8 cellular contexts compared by ENCODE assay signal in the genomic region with DNA sequence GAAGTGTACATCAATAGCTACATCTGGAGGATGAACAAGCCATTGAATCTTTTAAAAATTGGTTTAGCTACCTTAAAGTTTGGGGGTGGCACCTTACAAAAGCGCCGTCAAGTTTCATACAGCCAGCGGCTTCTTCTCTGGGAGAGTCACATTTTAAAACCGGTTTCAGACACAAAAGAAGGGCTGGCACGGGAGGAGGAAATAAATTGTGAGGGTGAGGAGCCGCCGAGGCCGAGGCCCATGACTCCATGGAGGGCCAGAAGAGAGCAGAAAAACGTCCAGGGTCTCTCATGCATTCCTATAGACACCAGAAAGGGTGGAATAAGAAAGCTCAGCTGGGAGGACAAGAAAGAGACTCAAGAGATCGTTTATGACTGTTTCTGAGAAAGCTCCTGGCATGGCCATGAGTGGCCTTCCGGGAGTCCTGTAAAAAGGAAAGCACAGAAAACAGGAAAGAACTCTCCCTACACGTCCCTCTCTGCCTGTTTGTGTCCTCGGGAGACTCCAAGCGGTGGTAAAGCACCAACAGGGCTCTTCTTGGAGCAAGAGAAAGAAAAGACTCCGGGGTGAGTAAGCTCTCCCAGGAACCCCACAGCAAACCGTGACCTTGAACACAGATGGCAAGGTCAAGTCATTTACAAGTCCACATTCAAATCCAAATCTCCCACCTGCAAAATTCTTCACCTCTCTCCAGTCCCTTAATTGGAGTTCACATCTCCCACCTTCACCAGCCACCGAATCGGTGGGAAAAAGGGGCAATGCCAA. TPM values are rescaled to one million over a fixed set of nuclear protein-coding genes. Genes with fewer than 3 reads are reported as not detected.
DNase-seq lines count a peak whose midpoint lies in the region; ATAC-seq, FAIRE-seq and TF ChIP-seq lines count a peak whose summit lies in the region.

No MANE protein-coding gene starts in this region.

- no peak for ATAC-seq in GM18909 (IDR thresholded peaks at IDR 0.05; ENCODE audit: poor library complexity, unreplicated experiment)

- H3K9me3 Mint-ChIP-seq in activated T-helper 1 cell treated with anti-CD3 and anti-CD28 coated beads, Interleukin-12 subunit alpha, Interleukin-12 subunit beta, Interleukin-2, Interleukin-4 antibody, amounts not matched to agents 30 ng/mL and 10 ng/mL and 1 ng/mL, durations not matched to agents 14 hours and 24 hours and 36 hours = no peaks in the 10 kb centered on the region
- no peaks in the 10 kb centered on the region for H3K9me3 Mint-ChIP-seq in neural crest cell

- no peak for DNase-seq in D721Med (ENCODE audit: insufficient read length, low spot score)
- DNase-seq in HuH-7 (ENCODE audit: low spot score) = peak; percentile 61
- no peak for DNase-seq in activated T-helper 1 cell treated with anti-CD3 and anti-CD28 coated beads, Interleukin-12 subunit alpha, Interleukin-12 subunit beta, Interleukin-2, Interleukin-4 antibody, amounts not matched to agents 30 ng/mL and 10 ng/mL and 1 ng/mL, durations not matched to agents 14 hours and 24 hours and 36 hours (ENCODE audit: low spot score)
- peak; percentile 76 for DNase-seq in foreskin melanocyte
- no peak for DNase-seq in neural crest cell (ENCODE audit: low read depth, low spot score)
- no peak for DNase-seq in NCI-H1436 treated with DMSO at 0.1 percent for 48 hours (lab: John Stamatoyannopoulos, UW)
- no peak for DNase-seq in T-helper 9 cell

- H3K4me3 Mint-ChIP-seq in activated T-helper 1 cell treated with anti-CD3 and anti-CD28 coated beads, Interleukin-12 subunit alpha, Interleukin-12 subunit beta, Interleukin-2, Interleukin-4 antibody, amounts not matched to agents 30 ng/mL and 10 ng/mL and 1 ng/mL, durations not matched to agents 14 hours and 24 hours and 36 hours = peak overlapping the region; percentile 86
- H3K4me3 Mint-ChIP-seq in neural crest cell = peak overlapping the region; percentile 94

- peak; percentile 18 for TF ChIP-seq CTCF in D721Med (IDR thresholded peaks at IDR 0.05; ENCODE audit: insufficient read depth, missing control alignments)
- TF ChIP-seq CTCF in neural crest cell (conservative IDR thresholded peaks at IDR 0.05) = no peak

- peaks cover 20% of the 10 kb centered on the region for H3K27me3 Mint-ChIP-seq in activated T-helper 1 cell treated with anti-CD3 and anti-CD28 coated beads, Interleukin-12 subunit alpha, Interleukin-12 subunit beta, Interleukin-2, Interleukin-4 antibody, amounts not matched to agents 30 ng/mL and 10 ng/mL and 1 ng/mL, durations not matched to agents 14 hours and 24 hours and 36 hours (ENCODE audit: insufficient read depth)
- H3K27me3 Mint-ChIP-seq in neural crest cell (ENCODE audit: low read depth) = peaks cover 54% of the 10 kb centered on the region

- H3K4me1 Mint-ChIP-seq in activated T-helper 1 cell treated with anti-CD3 and anti-CD28 coated beads, Interleukin-12 subunit alpha, Interleukin-12 subunit beta, Interleukin-2, Interleukin-4 antibody, amounts not matched to agents 30 ng/mL and 10 ng/mL and 1 ng/mL, durations not matched to agents 14 hours and 24 hours and 36 hours (ENCODE audit: low read depth) = peaks cover 51% of the 10 kb centered on the region
- peaks cover 33% of the 10 kb centered on the region for H3K4me1 Mint-ChIP-seq in neural crest cell

- intact Hi-C loops in activated T-helper 1 cell treated with anti-CD3 and anti-CD28 coated beads, Interleukin-12 subunit alpha, Interleukin-12 subunit beta, Interleukin-2, Interleukin-4 antibody, amounts not matched to agents 30 ng/mL and 10 ng/mL and 1 ng/mL, durations not matched to agents 14 hours and 24 hours and 36 hours (cut with micrococcal nuclease) = loop anchor here (1.0 to 10.0 kb wide), 4 partner anchors 11 to 745 kb away; a partner anchor contains a TSS

- peaks cover 15% of the 10 kb centered on the region for H3K36me3 Mint-ChIP-seq in activated T-helper 1 cell treated with anti-CD3 and anti-CD28 coated beads, Interleukin-12 subunit alpha, Interleukin-12 subunit beta, Interleukin-2, Interleukin-4 antibody, amounts not matched to agents 30 ng/mL and 10 ng/mL and 1 ng/mL, durations not matched to agents 14 hours and 24 hours and 36 hours (ENCODE audit: low read depth)
- H3K36me3 Mint-ChIP-seq in neural crest cell (ENCODE audit: low read depth) = peaks cover 5% of the 10 kb centered on the region

- peak overlapping the region; percentile 75 for H3K27ac Mint-ChIP-seq in activated T-helper 1 cell treated with anti-CD3 and anti-CD28 coated beads, Interleukin-12 subunit alpha, Interleukin-12 subunit beta, Interleukin-2, Interleukin-4 antibody, amounts not matched to agents 30 ng/mL and 10 ng/mL and 1 ng/mL, durations not matched to agents 14 hours and 24 hours and 36 hours
- H3K27ac Mint-ChIP-seq in neural crest cell (ENCODE audit: unreplicated experiment) = no peak overlapping the region

- FAIRE-seq in D721Med (lab: Jason Lieb, UNC) = no peak

RNA-seq across cellular contexts. Expression of a gene that starts 1.8 kb away (rescaled TPM):
- total RNA-seq in activated T-helper 1 cell treated with anti-CD3 and anti-CD28 coated beads, Interleukin-12 subunit alpha, Interleukin-12 subunit beta, Interleukin-2, Interleukin-4 antibody, amounts not matched to agents 30 ng/mL and 10 ng/mL and 1 ng/mL, durations not matched to agents 14 hours and 24 hours and 36 hours = 10.8 and 11.2 TPM in 2 replicates
- total RNA-seq in neural crest cell = 8.6 and 8.8 TPM in 2 replicates

RNA-seq across cellular contexts. Expression of a gene that starts 13.7 kb away (rescaled TPM):
- total RNA-seq in activated T-helper 1 cell treated with anti-CD3 and anti-CD28 coated beads, Interleukin-12 subunit alpha, Interleukin-12 subunit beta, Interleukin-2, Interleukin-4 antibody, amounts not matched to agents 30 ng/mL and 10 ng/mL and 1 ng/mL, durations not matched to agents 14 hours and 24 hours and 36 hours = 3.0 and 3.3 TPM in 2 replicates
- 1.6 and 2.2 TPM in 2 replicates for total RNA-seq in neural crest cell

RNA-seq across cellular contexts. Expression of a gene that starts 40.3 kb away (rescaled TPM):
- 27.1 and 27.8 TPM in 2 replicates for total RNA-seq in activated T-helper 1 cell treated with anti-CD3 and anti-CD28 coated beads, Interleukin-12 subunit alpha, Interleukin-12 subunit beta, Interleukin-2, Interleukin-4 antibody, amounts not matched to agents 30 ng/mL and 10 ng/mL and 1 ng/mL, durations not matched to agents 14 hours and 24 hours and 36 hours
- total RNA-seq in neural crest cell = 30.3 and 32.1 TPM in 2 replicates

Comparison
In these comparisons a context has a peak if more than half of its experiments do, and no peak if none do; other contexts are left out.
1. DNase-seq: peak in HuH-7 (single experiment) and foreskin melanocyte (single experiment); none in D721Med (single experiment), activated T-helper 1 cell treated with anti-CD3 and anti-CD28 coated beads, Interleukin-12 subunit alpha, Interleukin-12 subunit beta, Interleukin-2, Interleukin-4 antibody, amounts not matched to agents 30 ng/mL and 10 ng/mL and 1 ng/mL, durations not matched to agents 14 hours and 24 hours and 36 hours (single experiment), neural crest cell (single experiment), NCI-H1436 treated with DMSO at 0.1 percent for 48 hours (single experiment) and T-helper 9 cell (single experiment).